Comparison of ENCODE assay signal across 1 cellular context in the genomic region with DNA sequence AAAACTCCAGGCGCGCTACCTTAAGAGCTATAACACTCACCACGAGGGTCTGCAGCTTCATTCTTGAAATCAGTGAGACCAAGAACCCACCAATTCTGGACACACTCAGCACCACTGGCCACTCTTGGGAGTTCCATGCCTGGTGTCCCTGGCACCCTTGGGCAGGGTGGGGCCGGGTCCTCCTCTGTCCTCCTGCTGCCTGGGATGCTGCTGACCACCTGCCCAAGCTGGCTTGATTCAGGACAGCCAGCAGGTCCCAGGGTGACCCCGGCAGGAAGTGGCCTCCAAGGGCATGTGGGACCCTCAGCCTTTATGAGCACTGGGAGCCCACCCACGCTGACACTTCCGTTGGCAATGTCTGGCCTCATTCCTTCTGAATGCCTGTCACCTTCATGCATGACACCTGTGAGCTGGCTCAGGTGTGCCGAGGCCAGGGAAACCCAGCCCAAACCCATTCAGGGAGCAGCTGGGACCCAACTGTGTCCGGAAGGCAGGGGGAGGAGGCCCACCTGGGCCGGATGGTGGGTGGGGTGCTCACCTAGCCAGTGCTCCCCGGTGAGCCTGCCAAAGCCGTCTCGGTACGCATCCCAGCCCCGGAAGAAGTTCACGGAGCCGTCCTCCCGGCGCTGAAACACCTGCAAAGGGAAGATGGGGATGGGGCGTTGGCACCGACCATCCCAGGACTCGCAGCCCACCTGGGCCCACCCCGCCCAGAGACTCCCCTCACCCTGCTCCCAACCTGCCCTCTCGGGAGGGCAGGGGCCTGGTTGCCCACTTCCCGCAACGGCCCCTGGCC.
TF ChIP-seq lines count a peak whose summit lies in the region.

No MANE protein-coding gene starts in this region.

TF ChIP-seq in H1, 55 proteins besides CTCF, POLR2A, EP300 and RAD21 (continued from another document):
- TF ChIP-seq, protein P1, sequence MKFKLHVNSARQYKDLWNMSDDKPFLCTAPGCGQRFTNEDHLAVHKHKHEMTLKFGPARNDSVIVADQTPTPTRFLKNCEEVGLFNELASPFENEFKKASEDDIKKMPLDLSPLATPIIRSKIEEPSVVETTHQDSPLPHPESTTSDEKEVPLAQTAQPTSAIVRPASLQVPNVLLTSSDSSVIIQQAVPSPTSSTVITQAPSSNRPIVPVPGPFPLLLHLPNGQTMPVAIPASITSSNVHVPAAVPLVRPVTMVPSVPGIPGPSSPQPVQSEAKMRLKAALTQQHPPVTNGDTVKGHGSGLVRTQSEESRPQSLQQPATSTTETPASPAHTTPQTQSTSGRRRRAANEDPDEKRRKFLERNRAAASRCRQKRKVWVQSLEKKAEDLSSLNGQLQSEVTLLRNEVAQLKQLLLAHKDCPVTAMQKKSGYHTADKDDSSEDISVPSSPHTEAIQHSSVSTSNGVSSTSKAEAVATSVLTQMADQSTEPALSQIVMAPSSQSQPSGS (IDR thresholded peaks at IDR 0.05; ENCODE audit: low read length), result no peak
